12 cellular contexts compared by ENCODE assay signal in the genomic region with DNA sequence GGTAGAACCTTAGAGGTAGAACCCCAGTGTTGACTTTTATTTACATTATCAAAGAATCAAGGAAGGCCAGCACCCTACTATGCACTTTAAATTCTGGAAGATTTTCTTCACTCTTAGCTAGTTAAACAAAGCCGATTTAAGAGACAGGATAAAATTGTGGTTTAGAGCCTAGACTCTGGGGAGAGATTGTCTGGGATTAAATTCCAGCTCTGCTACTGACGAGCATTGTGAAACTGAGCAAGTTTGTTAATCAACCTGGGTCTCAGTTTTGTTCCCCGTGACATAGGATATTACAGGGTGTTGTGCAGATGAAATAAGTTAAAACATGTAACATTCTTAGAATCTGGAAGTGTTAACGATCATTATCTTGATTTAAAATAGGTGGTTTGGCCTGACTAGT.
DNase-seq lines count a peak whose midpoint lies in the region; ATAC-seq and TF ChIP-seq lines count a peak whose summit lies in the region.
"Had no signal": no experiment of that assay in that cellular context is flagged by ENCODE, and none has a peak within 500 bp of the region (broad histone marks: within the 10 kb centered on the region; RNA-seq: fewer than 3 reads in every experiment).

No MANE protein-coding gene starts in this region.

- BruUV-seq in mammary epithelial cell (replicated peaks; lab: Mats Ljungman, UMichigan) (TSS peak; percentile 89), MCF 10A (replicated peaks; lab: Mats Ljungman, UMichigan) (no TSS peak), PC-3 (replicated peaks; lab: Mats Ljungman, UMichigan) (no TSS peak)

- H3K27ac Mint-ChIP-seq in MCF 10A (ENCODE audit: low read depth, unreplicated experiment) = no peak overlapping the region
- H3K27ac Mint-ChIP-seq in stimulated activated effector memory CD8-positive, alpha-beta T cell treated with anti-CD3 and anti-CD28 coated beads, Interleukin-12 subunit alpha, Interleukin-12 subunit beta, amount 100 ng/mL, for 72 hours = peak overlapping the region; percentile 16
- H3K27ac Mint-ChIP-seq: B cell, mesothelial cell of epicardium had no signal

- H3K27ac ChIP-seq in mammary epithelial cell (ENCODE audit: insufficient read depth, low read depth, low read length) (peak overlapping the region; percentile 92), PC-3 (ENCODE audit: low read length) (peak overlapping the region; percentile 99)

- H3K79me2 ChIP-seq in mammary epithelial cell (ENCODE audit: insufficient read depth, low read length) = no peaks in the 10 kb centered on the region
- no peaks in the 10 kb centered on the region for H3K79me2 ChIP-seq in PC-3 (ENCODE audit: low read length)

- H2AFZ ChIP-seq in mammary epithelial cell (ENCODE audit: low read depth, low read length) (peak overlapping the region; percentile 2), PC-3 (ENCODE audit: low read length) (no peak overlapping the region)

- H3K4me3 ChIP-seq in mammary epithelial cell (replicated peaks in 1 of 3; ENCODE audit: insufficient read depth in 1 of 3, low read depth in 2 of 3, low read length in 3 of 3) (no peak overlapping the region), PC-3 (ENCODE audit: low read length) (peak overlapping the region; percentile 40; the same call in 1 of the 2 replicates)
- H3K4me3 ChIP-seq: pancreas had no signal

- no peak for ATAC-seq in PC-3
- no peak for ATAC-seq in stimulated activated effector memory CD8-positive, alpha-beta T cell treated with anti-CD3 and anti-CD28 coated beads, Interleukin-12 subunit alpha, Interleukin-12 subunit beta, amount 100 ng/mL, for 72 hours
- ATAC-seq in HG03457 (IDR thresholded peaks at IDR 0.05; ENCODE audit: unreplicated experiment) = no peak

- H4K20me1 ChIP-seq in mammary epithelial cell (ENCODE audit: insufficient read depth, low read length) (no peaks in the 10 kb centered on the region), PC-3 (ENCODE audit: low read length) (no peaks in the 10 kb centered on the region)

- intact Hi-C loops in mammary epithelial cell (cut with micrococcal nuclease) (loop anchor here (2.0 to 5.0 kb wide), 3 partner anchors 46 to 84 kb away; a partner anchor contains a TSS), MCF 10A (cut with micrococcal nuclease) (loop anchor here (2.0 to 5.0 kb wide), 3 partner anchors 46 to 84 kb away; a partner anchor contains a TSS), PC-3 (cut with micrococcal nuclease) (loop anchor here (2.0 kb wide), 4 partner anchors 50 to 150 kb away; no protein-coding TSS in a partner anchor)

- H3K4me1 Mint-ChIP-seq in MCF 10A (ENCODE audit: insufficient read depth, unreplicated experiment) = peaks cover 18% of the 10 kb centered on the region
- H3K4me1 Mint-ChIP-seq in stimulated activated effector memory CD8-positive, alpha-beta T cell treated with anti-CD3 and anti-CD28 coated beads, Interleukin-12 subunit alpha, Interleukin-12 subunit beta, amount 100 ng/mL, for 72 hours = peaks cover 12% of the 10 kb centered on the region
- H3K4me1 Mint-ChIP-seq: B cell had no signal

- peaks cover 20% of the 10 kb centered on the region for H3F3A ChIP-seq in PC-3 (ENCODE audit: low read length, unreplicated experiment)

- H3K4me1 ChIP-seq in mammary epithelial cell (ENCODE audit: insufficient read depth, low read length) (peaks cover 35% of the 10 kb centered on the region), PC-3 (ENCODE audit: insufficient read depth, low read length) (peaks cover 45% of the 10 kb centered on the region)

- no peaks in the 10 kb centered on the region for H3K9me3 Mint-ChIP-seq in MCF 10A (ENCODE audit: unreplicated experiment)
- H3K9me3 Mint-ChIP-seq in stimulated activated effector memory CD8-positive, alpha-beta T cell treated with anti-CD3 and anti-CD28 coated beads, Interleukin-12 subunit alpha, Interleukin-12 subunit beta, amount 100 ng/mL, for 72 hours = no peaks in the 10 kb centered on the region
- H3K9me3 Mint-ChIP-seq: mesothelial cell of epicardium had no signal

- POLR2A ChIA-PET in MCF 10A (lab: Yijun Ruan, JAX) (interaction anchor here (0.8 to 3.0 kb wide), 13 partner anchors 10 to 84 kb away, joined by 3 to 32 read pairs (median 6); a partner anchor contains a TSS), PC-3 (lab: Charles Lee; ENCODE audit: unreplicated experiment) (interaction anchor here (0.5 to 0.7 kb wide), 4 partner anchors 36 to 156 kb away, joined by 3 to 13 read pairs (median 8); no protein-coding TSS in a partner anchor)

- H3K27me3 Mint-ChIP-seq in MCF 10A (ENCODE audit: insufficient read depth, unreplicated experiment) = no peaks in the 10 kb centered on the region

- CTCF ChIA-PET in mammary epithelial cell (lab: Charles Lee; ENCODE audit: low non-redundant PET) = no interaction called here
- CTCF ChIA-PET in MCF 10A (lab: Yijun Ruan, JAX) = interaction anchor here (0.6 to 1.4 kb wide), 3 partner anchors 29 to 105 kb away, joined by 3 to 5 read pairs (median 3); no protein-coding TSS in a partner anchor
- CTCF ChIA-PET in PC-3 (lab: Charles Lee) = interaction anchor here (0.5 to 1.0 kb wide), 2 partner anchors 83 to 112 kb away, joined by 3 read pairs; no protein-coding TSS in a partner anchor

- in situ Hi-C loops in mammary epithelial cell (cut with MboI; ENCODE audit: low sequenced_read_pairs in 2 of 2) = no loop called here

- no peak for DNase-seq in mammary epithelial cell
- no peak for DNase-seq in MCF 10A (ENCODE audit: unreplicated experiment)
- no peak for DNase-seq in PC-3
- DNase-seq in fibroblast of gingiva (ENCODE audit: low read depth) = peak; percentile 50
- no peak for DNase-seq in stimulated activated effector memory CD8-positive, alpha-beta T cell treated with anti-CD3 and anti-CD28 coated beads, Interleukin-12 subunit alpha, Interleukin-12 subunit beta, amount 100 ng/mL, for 72 hours (ENCODE audit: low spot score in 2 of 2)
- no peak for DNase-seq in stimulated activated CD4-positive, alpha-beta T cell treated with anti-CD3 and anti-CD28 coated beads, Interleukin-2, amount 100 ng/mL, for 24 hours
- no peak for DNase-seq in hypothalamus (lab: John Stamatoyannopoulos, UW)
- DNase-seq: activated CD4-positive, alpha-beta T cell treated with anti-CD3 and anti-CD28 coated beads for 4 hours had no signal

- WGBS in mammary epithelial cell (ENCODE audit: low coverage, missing lambda C conversion rate) = 73% methylated on average over 4 of the region's 4 CpGs

- TF ChIP-seq CTCF in mammary epithelial cell (conservative IDR thresholded peaks at IDR 0.05 in 1 of 2, IDR thresholded peaks at IDR 0.05 in 1 of 2; ENCODE audit: extremely low read depth in 1 of 2, insufficient read depth in 1 of 2, low read depth in 1 of 2, low read length in 2 of 2) = no peak
- TF ChIP-seq CTCF in MCF 10A (IDR thresholded peaks at IDR 0.05; ENCODE audit: unreplicated experiment) = no peak
- TF ChIP-seq CTCF in PC-3 (conservative IDR thresholded peaks at IDR 0.05; ENCODE audit: low read depth, low read length) = no peak

- H3K4me2 ChIP-seq in mammary epithelial cell (ENCODE audit: insufficient read depth, low read depth, low read length) (peak overlapping the region; percentile 46), PC-3 (ENCODE audit: low read length) (peak overlapping the region; percentile 78)

- H3K36me3 Mint-ChIP-seq in MCF 10A (ENCODE audit: insufficient read depth, unreplicated experiment) = no peaks in the 10 kb centered on the region
- H3K36me3 Mint-ChIP-seq in stimulated activated effector memory CD8-positive, alpha-beta T cell treated with anti-CD3 and anti-CD28 coated beads, Interleukin-12 subunit alpha, Interleukin-12 subunit beta, amount 100 ng/mL, for 72 hours = no peaks in the 10 kb centered on the region
- H3K36me3 Mint-ChIP-seq: mesothelial cell of epicardium had no signal

- no peak overlapping the region for H3K4me3 Mint-ChIP-seq in MCF 10A (ENCODE audit: unreplicated experiment)
- H3K4me3 Mint-ChIP-seq in stimulated activated effector memory CD8-positive, alpha-beta T cell treated with anti-CD3 and anti-CD28 coated beads, Interleukin-12 subunit alpha, Interleukin-12 subunit beta, amount 100 ng/mL, for 72 hours = no peak overlapping the region
- H3K4me3 Mint-ChIP-seq: B cell, mesothelial cell of epicardium had no signal

- no peaks in the 10 kb centered on the region for H3K36me3 ChIP-seq in mammary epithelial cell (ENCODE audit: insufficient read depth, low read length)
- no peaks in the 10 kb centered on the region for H3K36me3 ChIP-seq in PC-3 (ENCODE audit: low read depth, low read length)
- H3K36me3 ChIP-seq: pancreas had no signal

- H3K9me2 ChIP-seq in PC-3 (replicated peaks; ENCODE audit: low read length) = no peaks in the 10 kb centered on the region

- H3K9ac ChIP-seq in mammary epithelial cell (ENCODE audit: insufficient read depth, low read length) = peak overlapping the region; percentile 4
- peak overlapping the region; percentile 78 for H3K9ac ChIP-seq in PC-3 (ENCODE audit: low read length)

- no peaks in the 10 kb centered on the region for H3K9me3 ChIP-seq in mammary epithelial cell (replicated peaks; ENCODE audit: insufficient read depth, low read length)
- H3K9me3 ChIP-seq in PC-3 (ENCODE audit: low read length) = no peaks in the 10 kb centered on the region
- H3K9me3 ChIP-seq: pancreas had no signal

- dilution Hi-C loops in mammary epithelial cell (cut with HindIII; ENCODE audit: low sequenced_read_pairs) = no loop called here

- H3K27me3 ChIP-seq in mammary epithelial cell (ENCODE audit: insufficient read depth, low read length) = no peaks in the 10 kb centered on the region
- H3K27me3 ChIP-seq in PC-3 (ENCODE audit: low read length) = no peaks in the 10 kb centered on the region
- H3K27me3 ChIP-seq: pancreas had no signal
